ENCODE assay signal across 8 cellular contexts in the genomic region with DNA sequence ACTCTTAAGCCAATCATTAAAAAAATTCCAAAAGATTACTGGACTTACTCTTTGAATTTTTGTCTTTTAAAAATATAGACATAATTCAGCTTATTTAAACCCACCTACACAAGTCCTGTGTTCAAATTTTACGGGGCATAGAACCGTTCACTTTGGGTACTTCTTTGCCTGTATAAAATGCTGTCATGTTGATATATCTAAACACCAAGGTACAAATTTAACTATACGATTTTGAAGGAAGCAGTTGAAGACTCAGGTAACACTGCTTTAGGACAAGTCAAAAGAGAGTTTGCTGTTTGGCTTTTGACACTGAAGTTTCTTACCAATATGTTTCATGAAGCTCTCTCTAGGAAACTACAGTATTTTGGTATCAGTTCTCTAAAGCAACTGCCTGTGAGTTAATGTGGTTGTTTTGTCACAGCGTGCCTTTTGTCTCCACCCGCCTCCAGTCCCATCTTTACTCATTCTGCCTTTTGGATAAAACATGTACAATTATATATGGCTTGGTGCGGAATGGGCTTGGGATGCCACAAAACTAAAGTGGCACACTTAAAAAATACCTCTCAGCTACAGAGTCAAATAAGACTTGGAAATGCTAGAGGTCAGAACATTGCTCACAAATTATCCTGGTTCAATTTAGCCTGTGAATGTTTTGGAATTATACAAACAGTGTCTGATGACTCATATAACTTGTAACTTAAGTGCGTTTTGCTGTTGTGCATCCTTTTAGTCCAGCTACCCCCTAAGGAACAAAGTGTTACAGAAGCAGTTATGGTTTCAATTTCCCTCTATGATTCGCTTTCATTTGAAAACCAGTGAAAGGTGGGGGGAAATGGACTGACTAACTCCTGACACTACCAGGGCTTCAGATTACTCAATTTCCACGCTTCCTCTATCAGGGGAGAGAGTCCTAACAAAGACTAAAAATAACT. TPM values are rescaled to one million over a fixed set of nuclear protein-coding genes. Genes with fewer than 3 reads are reported as not detected.
DNase-seq lines count a peak whose midpoint lies in the region; ATAC-seq and TF ChIP-seq lines count a peak whose summit lies in the region.

No MANE protein-coding gene starts in this region.

- peak; percentile 82 for ATAC-seq in GM21825 (IDR thresholded peaks at IDR 0.05; ENCODE audit: unreplicated experiment)

- H3K4me3 Mint-ChIP-seq in immature natural killer cell, result no peak overlapping the region

- peaks cover 0 to 2% (median 1%) of the 10 kb centered on the region in 3 donors for H3K27me3 Mint-ChIP-seq in immature natural killer cell (ENCODE audit: low read depth in 3 of 3)

- no peak for TF ChIP-seq CTCF in GM10266 (IDR thresholded peaks at IDR 0.05; ENCODE audit: control insufficient read depth, insufficient read depth, low read depth, missing control alignments)

- peaks cover 0 to 4% (median 0%) of the 10 kb centered on the region in 3 donors for H3K36me3 Mint-ChIP-seq in immature natural killer cell

- no peaks in the 10 kb centered on the region for H3K9me3 Mint-ChIP-seq in immature natural killer cell

- H3K4me1 Mint-ChIP-seq in immature natural killer cell, result peaks cover 3 to 7% of the 10 kb centered on the region in 2 donors

- DNase-seq in GM10266 (ENCODE audit: extremely low spot score) (peak; percentile 19), M059J (ENCODE audit: low read depth) (peak; percentile 93), dermis microvascular lymphatic vessel endothelial cell (ENCODE audit: low read depth in 2 of 2) (peak; percentile 42 to 90), germinal center (ENCODE audit: low spot score) (no peak), SK-N-DZ (ENCODE audit: low spot score) (no peak), immature natural killer cell (no peak), NCI-H2171 treated with DMSO at 0.1 percent for 48 hours (lab: John Stamatoyannopoulos, UW) (no peak)

- H3K27ac Mint-ChIP-seq in immature natural killer cell, result no peak overlapping the region

RNA-seq across cellular contexts. Expression of a gene that starts 38.7 kb away (rescaled TPM):
- total RNA-seq in M059J (2014; rRNA removed; shearing (Covaris generic)), result 1.2 and 1.3 TPM in 2 replicates
- 3.3 and 4.1 TPM in 2 replicates for total RNA-seq in dermis microvascular lymphatic vessel endothelial cell
- 2.5 and 4.6 TPM in 2 replicates for polyA plus RNA-seq in SK-N-DZ (2014; cell fraction: cytosol; rRNA removed)
- polyA plus RNA-seq in SK-N-DZ (2014; cell fraction: nucleus; rRNA removed), result 4.6 and 5.3 TPM in 2 replicates
- 1 to 10 TPM in 1 of 3 donors, under 1 TPM in 1, not detected in 1; 0.82 to 3.5 TPM for polyA plus RNA-seq in immature natural killer cell

Comparison
In these comparisons a context has a peak if more than half of its experiments do, and no peak if none do; other contexts are left out.
1. DNase-seq: peak in GM10266 (single experiment), M059J (single experiment) and dermis microvascular lymphatic vessel endothelial cell (2 of 2); none in germinal center (single experiment), SK-N-DZ (single experiment), immature natural killer cell (0 of 3) and NCI-H2171 treated with DMSO at 0.1 percent for 48 hours (single experiment).